In genomic region chr3:167740961-167741587, GRCh38 we compare ENCODE assay signal across 8 cellular contexts. TPM values are rescaled to one million over a fixed set of nuclear protein-coding genes. Genes with fewer than 3 reads are reported as not detected.
DNase-seq lines count a peak whose midpoint lies in the region; ATAC-seq, FAIRE-seq and TF ChIP-seq lines count a peak whose summit lies in the region.

No MANE protein-coding gene starts in this region.

- peak; percentile 47 for FAIRE-seq in endothelial cell of umbilical vein (lab: Jason Lieb, UNC)

- dilution Hi-C loops in endothelial cell of umbilical vein (cut with MboI; ENCODE audit: extremely low pct_ligation_motif_present, low sequenced_read_pairs): no loop called here

- BruUV-seq in endothelial cell of umbilical vein (replicated peaks; lab: Mats Ljungman, UMichigan): no TSS peak

- TF ChIP-seq CTCF in cardiac muscle cell (IDR thresholded peaks at IDR 0.05; ENCODE audit: low read depth, low read length): peak; percentile 70
- peak; percentile 24 for TF ChIP-seq CTCF in HL-60 (IDR thresholded peaks at IDR 0.05; ENCODE audit: insufficient read depth, low read length)
- peak; percentile 26 to 52 for TF ChIP-seq CTCF in endothelial cell of umbilical vein (IDR thresholded peaks at IDR 0.05; ENCODE audit: extremely low read depth in 1 of 2, insufficient read depth in 1 of 2, low read depth in 1 of 2, low read length in 2 of 2)
- TF ChIP-seq CTCF in vagina (IDR thresholded peaks at IDR 0.05): no peak

- no peak overlapping the region for H3K4me3 Mint-ChIP-seq in T-cell

- H3K4me1 ChIP-seq in cardiac muscle cell (ENCODE audit: low read depth): no peaks in the 10 kb centered on the region
- no peaks in the 10 kb centered on the region for H3K4me1 ChIP-seq in endothelial cell of umbilical vein (ENCODE audit: control insufficient read depth, extremely low read depth, insufficient read depth, low read length)
- H3K4me1 ChIP-seq in vagina: peaks cover 13% of the 10 kb centered on the region

- H3K27me3 ChIP-seq in cardiac muscle cell (peaks cover 3% of the 10 kb centered on the region), HL-60 (ENCODE audit: insufficient read depth, poor library complexity, severe bottlenecking) (no peaks in the 10 kb centered on the region), endothelial cell of umbilical vein (ENCODE audit: control insufficient read depth in 2 of 2, insufficient read depth in 2 of 2, low read length in 2 of 2) (peaks cover 0 to 9% of the 10 kb centered on the region in 2 experiments), vagina (no peaks in the 10 kb centered on the region)

- H3K9me3 ChIP-seq in cardiac muscle cell (ENCODE audit: low read depth) (no peaks in the 10 kb centered on the region), endothelial cell of umbilical vein (replicated peaks; ENCODE audit: control insufficient read depth, insufficient read depth, low read length) (no peaks in the 10 kb centered on the region), vagina (no peaks in the 10 kb centered on the region)

- peaks cover 12 to 17% (median 12%) of the 10 kb centered on the region in 3 donors for H3K4me1 Mint-ChIP-seq in T-cell

- H3K36me3 Mint-ChIP-seq in T-cell: peaks cover 3% of the 10 kb centered on the region

- H3K27ac Mint-ChIP-seq in T-cell: no peak overlapping the region

- H3K36me3 ChIP-seq in cardiac muscle cell (no peaks in the 10 kb centered on the region), endothelial cell of umbilical vein (ENCODE audit: control insufficient read depth in 2 of 2, extremely low read depth in 1 of 2, insufficient read depth in 2 of 2, low read length in 2 of 2) (no peaks in the 10 kb centered on the region), vagina (no peaks in the 10 kb centered on the region)

- no peaks in the 10 kb centered on the region for H4K20me1 ChIP-seq in endothelial cell of umbilical vein (replicated peaks; ENCODE audit: control insufficient read depth, extremely low read depth, insufficient read depth, low read length)

- no peaks in the 10 kb centered on the region for H3K79me2 ChIP-seq in endothelial cell of umbilical vein (ENCODE audit: control insufficient read depth, insufficient read depth, low read length)

- no peaks in the 10 kb centered on the region for H3K27me3 Mint-ChIP-seq in T-cell

- H3K4me3 ChIP-seq in cardiac muscle cell (no peak overlapping the region), HL-60 (replicated peaks; ENCODE audit: insufficient read depth, low read length) (no peak overlapping the region), endothelial cell of umbilical vein (replicated peaks in 1 of 3; ENCODE audit: insufficient read depth in 1 of 3, low read depth in 1 of 3, low read length in 3 of 3) (no peak overlapping the region), vagina (no peak overlapping the region)

- peak; percentile 57 for DNase-seq in cardiac muscle cell (ENCODE audit: low read depth in 1 of 2, low spot score in 1 of 2)
- no peak for DNase-seq in cardiac septum (ENCODE audit: low spot score)
- DNase-seq in HL-60 (ENCODE audit: low read depth in 1 of 2, low spot score in 1 of 2): peak in 1 of 2 experiments; percentile 46
- peak in 18 of 34 experiments; percentile 3 to 29 (median 12) for DNase-seq in T-cell
- peak; percentile 47 for DNase-seq in endothelial cell of umbilical vein (ENCODE audit: low read depth, low spot score)
- peak in 36 of 56 donors; percentile 2 to 69 (median 18) for DNase-seq in nucleus accumbens (lab: John Stamatoyannopoulos, UW)
- no peak for DNase-seq in vagina (ENCODE audit: extremely low spot score in 2 of 2)

- H3K27ac ChIP-seq in cardiac muscle cell: no peak overlapping the region
- H3K27ac ChIP-seq in HL-60 (replicated peaks): no peak overlapping the region
- no peak overlapping the region for H3K27ac ChIP-seq in endothelial cell of umbilical vein (ENCODE audit: insufficient read depth, low read depth, low read length)
- no peak overlapping the region for H3K27ac ChIP-seq in vagina

- TF ChIP-seq POLR2A in endothelial cell of umbilical vein (IDR thresholded peaks at IDR 0.05; ENCODE audit: low read depth, low read length) (no peak), vagina (IDR thresholded peaks at IDR 0.05) (no peak)

- H3K4me2 ChIP-seq in endothelial cell of umbilical vein (ENCODE audit: insufficient read depth, low read length): no peak overlapping the region

- intact Hi-C loops in cardiac septum (cut with DNase I): loop anchor here (5.0 kb wide), 1 partner anchor 46 kb away; no protein-coding TSS in a partner anchor
- intact Hi-C loops in endothelial cell of umbilical vein (cut with micrococcal nuclease): loop anchor here (1.0 kb wide), 1 partner anchor 361 kb away; the partner anchor contains the start of gene ZBBX
- intact Hi-C loops in vagina (cut with DNase I): no loop called here

- H3K9me3 Mint-ChIP-seq in T-cell: no peaks in the 10 kb centered on the region

- CTCF ChIA-PET in T-cell (lab: Charles Lee): interaction anchor here (0.9 to 1.6 kb wide), 8 partner anchors 10 to 361 kb away, joined by 3 to 10 read pairs (median 4); partner anchors contain the start of gene ZBBX (in 2 of the 2)
- CTCF ChIA-PET in endothelial cell of umbilical vein (lab: Charles Lee): interaction anchor here (0.9 to 1.8 kb wide), 18 partner anchors 8 to 1886 kb away, joined by 3 to 46 read pairs (median 4); partner anchors contain the start of gene ZBBX

- no peaks in the 10 kb centered on the region for H3K9me1 ChIP-seq in endothelial cell of umbilical vein (replicated peaks; ENCODE audit: control insufficient read depth, extremely low read depth, insufficient read depth, low read length)

- POLR2A ChIA-PET in T-cell (lab: Charles Lee) (interaction anchor here in 1 of 2 donors (0.9 kb wide), 1 partner anchor 14 kb away, joined by 3 read pairs; no protein-coding TSS in a partner anchor), endothelial cell of umbilical vein (lab: Charles Lee) (no interaction called here)

- no peak overlapping the region for H3K9ac ChIP-seq in endothelial cell of umbilical vein (replicated peaks; ENCODE audit: extremely low read depth, insufficient read depth, low read length)

- peak; percentile 90 for ATAC-seq in GM21717 (IDR thresholded peaks at IDR 0.05; ENCODE audit: unreplicated experiment)
- peak; percentile 72 to 90 (median 82) for ATAC-seq in T-cell (replicated peaks in 1 of 4)

- no peak overlapping the region for H2AFZ ChIP-seq in endothelial cell of umbilical vein (ENCODE audit: low read depth, low read length)

TF ChIP-seq in endothelial cell of umbilical vein, 7 proteins besides CTCF, POLR2A, EP300 and RAD21:
- no peak for TF ChIP-seq MYC (IDR thresholded peaks at IDR 0.05; ENCODE audit: low read depth, low read length)
- no peak for TF ChIP-seq GATA2 (IDR thresholded peaks at IDR 0.05; ENCODE audit: insufficient read depth, insufficient read length, low read depth, low read length)
- no peak for TF ChIP-seq MAX (IDR thresholded peaks at IDR 0.05; ENCODE audit: insufficient read depth, insufficient read length)
- no peak for TF ChIP-seq EZH2 (IDR thresholded peaks at IDR 0.05; ENCODE audit: borderline replicate concordance, low read depth, low read length, severe bottlenecking)
- TF ChIP-seq POLR2AphosphoS5 (IDR thresholded peaks at IDR 0.05; ENCODE audit: insufficient read depth, low read depth, low read length): no peak
- no peak for TF ChIP-seq JUN (IDR thresholded peaks at IDR 0.05; ENCODE audit: borderline replicate concordance, insufficient read depth, insufficient read length, low read depth)
- TF ChIP-seq FOS (IDR thresholded peaks at IDR 0.05; ENCODE audit: borderline replicate concordance, insufficient read depth, low read length): no peak

RNA-seq across cellular contexts. Expression of gene SERPINI1, which starts 5.6 kb away (rescaled TPM):
- total RNA-seq in cardiac muscle cell (23.9 and 33.5 TPM in 2 replicates), cardiac septum (10.5 TPM), T-cell (1 to 10 TPM; 2.8 to 4.1 (median 3.0) TPM), endothelial cell of umbilical vein (0.22 and 0.28 TPM in 2 replicates), vagina (13.8 TPM)
- polyA plus RNA-seq in cardiac muscle cell (81.2 and 117 TPM in 2 replicates), endothelial cell of umbilical vein (0.28 and 0.29 TPM in 2 replicates)
- 0.22 and 0.24 TPM in 2 replicates for polyA plus RNA-seq in endothelial cell of umbilical vein (2011; cell fraction: cytosol; rRNA removed)
- 0.07 TPM in 1 of 2 replicates, not detected in the other for polyA plus RNA-seq in endothelial cell of umbilical vein (2011; cell fraction: nucleus; rRNA removed)
- polyA plus RNA-seq in endothelial cell of umbilical vein (2012): 0.19 and 0.56 TPM in 2 replicates
- polyA minus RNA-seq in endothelial cell of umbilical vein: 0.15 and 0.51 TPM in 2 replicates
- polyA minus RNA-seq in endothelial cell of umbilical vein (2011; cell fraction: cytosol; rRNA and poly(A)+ RNA removed): 1.8 TPM
- 0.43 TPM in 1 of 2 replicates, not detected in the other for polyA minus RNA-seq in endothelial cell of umbilical vein (2011; cell fraction: nucleus; rRNA and poly(A)+ RNA removed)

RNA-seq across cellular contexts. Expression of gene PDCD10, which starts 6.4 kb away (rescaled TPM):
- total RNA-seq in cardiac muscle cell: 39.6 and 48.0 TPM in 2 replicates
- 51.6 and 56.9 TPM in 2 replicates for polyA plus RNA-seq in cardiac muscle cell
- 42.2 TPM for total RNA-seq in cardiac septum
- total RNA-seq in T-cell: 10 to 100 TPM; 40.2 to 46.7 (median 40.8) TPM
- 47.8 and 50.1 TPM in 2 replicates for total RNA-seq in endothelial cell of umbilical vein
- 17.0 and 21.3 TPM in 2 replicates for polyA plus RNA-seq in endothelial cell of umbilical vein
- polyA plus RNA-seq in endothelial cell of umbilical vein (2011; cell fraction: cytosol; rRNA removed): 40.9 and 42.9 TPM in 2 replicates
- 24.0 and 32.0 TPM in 2 replicates for polyA plus RNA-seq in endothelial cell of umbilical vein (2011; cell fraction: nucleus; rRNA removed)
- polyA plus RNA-seq in endothelial cell of umbilical vein (2012): 37.6 and 61.1 TPM in 2 replicates
- polyA minus RNA-seq in endothelial cell of umbilical vein: 15.1 and 15.9 TPM in 2 replicates
- 25.1 TPM for polyA minus RNA-seq in endothelial cell of umbilical vein (2011; cell fraction: cytosol; rRNA and poly(A)+ RNA removed)
- polyA minus RNA-seq in endothelial cell of umbilical vein (2011; cell fraction: nucleus; rRNA and poly(A)+ RNA removed): 28.4 and 36.2 TPM in 2 replicates
- total RNA-seq in vagina: 71.7 TPM

Comparison
In these comparisons a context has a peak if more than half of its experiments do, and no peak if none do; other contexts are left out.
1. DNase-seq: peak in cardiac muscle cell (2 of 2), T-cell (18 of 34), endothelial cell of umbilical vein (single experiment) and nucleus accumbens (36 of 56); none in cardiac septum (single experiment) and vagina (0 of 2).
2. CTCF ChIP-seq: peak in cardiac muscle cell (single experiment), HL-60 (single experiment) and endothelial cell of umbilical vein (2 of 2); none in vagina (0 of 3).